ENCODE assay signal across 1 cellular context in genomic region chr6:106083618-106084017, GRCh38.
TF ChIP-seq lines count a peak whose summit lies in the region.

No MANE protein-coding gene starts in this region.

TF ChIP-seq in K562, 482 proteins besides CTCF, POLR2A, EP300 and RAD21 (continued from another document):
- TF ChIP-seq REST (CRISPR knock-in tag; IDR thresholded peaks at IDR 0.05; ENCODE audit: low read depth) = no peak
- no peak for TF ChIP-seq GATA2 (CRISPR knock-in tag; IDR thresholded peaks at IDR 0.05)
- no peak for TF ChIP-seq TCF7 (IDR thresholded peaks at IDR 0.05; ENCODE audit: borderline replicate concordance)
- TF ChIP-seq ZNF316 (IDR thresholded peaks at IDR 0.05) = no peak
- no peak for TF ChIP-seq XRCC4 (IDR thresholded peaks at IDR 0.05; ENCODE audit: extremely low read depth, insufficient read depth, insufficient read length)
- no peak for TF ChIP-seq ATF7 (IDR thresholded peaks at IDR 0.05)
- TF ChIP-seq ZMIZ1 (IDR thresholded peaks at IDR 0.05; ENCODE audit: low read depth in 2 of 2, low read length in 2 of 2) = no peak
- no peak for TF ChIP-seq RBM25 (IDR thresholded peaks at IDR 0.05; ENCODE audit: low read depth, low read length, severe bottlenecking)
- TF ChIP-seq ZNF175 (CRISPR knock-in tag; IDR thresholded peaks at IDR 0.05; ENCODE audit: low read depth) = no peak
- no peak for TF ChIP-seq RBM22 (IDR thresholded peaks at IDR 0.05; ENCODE audit: low read depth, low read length, poor library complexity, severe bottlenecking)
- TF ChIP-seq, protein P1, sequence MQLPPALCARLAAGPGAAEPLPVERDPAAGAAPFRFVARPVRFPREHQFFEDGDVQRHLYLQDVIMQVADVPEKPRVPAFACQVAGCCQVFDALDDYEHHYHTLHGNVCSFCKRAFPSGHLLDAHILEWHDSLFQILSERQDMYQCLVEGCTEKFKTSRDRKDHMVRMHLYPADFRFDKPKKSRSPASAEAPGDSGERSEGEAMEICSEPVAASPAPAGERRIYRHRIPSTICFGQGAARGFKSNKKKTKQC (CRISPR knock-in tag; IDR thresholded peaks at IDR 0.05) = no peak
- TF ChIP-seq MBD2 (IDR thresholded peaks at IDR 0.05; ENCODE audit: borderline replicate concordance, low read depth) = no peak
- TF ChIP-seq SMC3 (conservative IDR thresholded peaks at IDR 0.05; ENCODE audit: insufficient read depth, low read depth, low read length) = no peak
- TF ChIP-seq, protein P2, sequence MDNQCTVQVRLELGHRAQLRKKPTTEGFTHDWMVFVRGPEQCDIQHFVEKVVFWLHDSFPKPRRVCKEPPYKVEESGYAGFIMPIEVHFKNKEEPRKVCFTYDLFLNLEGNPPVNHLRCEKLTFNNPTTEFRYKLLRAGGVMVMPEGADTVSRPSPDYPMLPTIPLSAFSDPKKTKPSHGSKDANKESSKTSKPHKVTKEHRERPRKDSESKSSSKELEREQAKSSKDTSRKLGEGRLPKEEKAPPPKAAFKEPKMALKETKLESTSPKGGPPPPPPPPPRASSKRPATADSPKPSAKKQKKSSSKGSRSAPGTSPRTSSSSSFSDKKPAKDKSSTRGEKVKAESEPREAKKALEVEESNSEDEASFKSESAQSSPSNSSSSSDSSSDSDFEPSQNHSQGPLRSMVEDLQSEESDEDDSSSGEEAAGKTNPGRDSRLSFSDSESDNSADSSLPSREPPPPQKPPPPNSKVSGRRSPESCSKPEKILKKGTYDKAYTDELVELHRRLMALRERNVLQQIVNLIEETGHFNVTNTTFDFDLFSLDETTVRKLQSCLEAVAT (IDR thresholded peaks at IDR 0.05) = no peak
- no peak for TF ChIP-seq NR3C1 (CRISPR knock-in tag; IDR thresholded peaks at IDR 0.05)
